Comparison of ENCODE assay signal across 12 cellular contexts in genomic region chr20:33773412-33774089, GRCh38. TPM values are rescaled to one million over a fixed set of nuclear protein-coding genes. Genes with fewer than 3 reads are reported as not detected.
DNase-seq lines count a peak whose midpoint lies in the region; ATAC-seq and TF ChIP-seq lines count a peak whose summit lies in the region.
"Had no signal": no experiment of that assay in that cellular context is flagged by ENCODE, and none has a peak within 500 bp of the region (broad histone marks: within the 10 kb centered on the region; RNA-seq: fewer than 3 reads in every experiment).

No MANE protein-coding gene starts in this region.

- H3K27me3 Mint-ChIP-seq in activated CD4-positive, alpha-beta memory T cell treated with anti-CD3 and anti-CD28 coated beads for 36 hours, result no peaks in the 10 kb centered on the region
- no peaks in the 10 kb centered on the region for H3K27me3 Mint-ChIP-seq in activated CD4-positive, alpha-beta memory T cell treated with anti-CD3 and anti-CD28 coated beads, Interleukin-2, amount 10 ng/mL, durations not matched to agents 7 days and 5 days
- H3K27me3 Mint-ChIP-seq in memory B cell (no peaks in the 10 kb centered on the region), endodermal cell (ENCODE audit: insufficient read depth) (no peaks in the 10 kb centered on the region), MCF 10A (ENCODE audit: insufficient read depth, unreplicated experiment) (no peaks in the 10 kb centered on the region)

- H3K4me1 Mint-ChIP-seq in activated CD4-positive, alpha-beta memory T cell treated with anti-CD3 and anti-CD28 coated beads for 36 hours (ENCODE audit: low read depth), result peaks cover 5% of the 10 kb centered on the region
- peaks cover 12% of the 10 kb centered on the region for H3K4me1 Mint-ChIP-seq in activated CD4-positive, alpha-beta memory T cell treated with anti-CD3 and anti-CD28 coated beads, Interleukin-2, amount 10 ng/mL, durations not matched to agents 7 days and 5 days
- peaks cover 26% of the 10 kb centered on the region for H3K4me1 Mint-ChIP-seq in memory B cell
- H3K4me1 Mint-ChIP-seq in endodermal cell, result peaks cover 4% of the 10 kb centered on the region
- H3K4me1 Mint-ChIP-seq in MCF 10A (ENCODE audit: insufficient read depth, unreplicated experiment), result peaks cover 1% of the 10 kb centered on the region
- H3K4me1 Mint-ChIP-seq: natural killer cell had no signal

- CTCF ChIA-PET in activated CD4-positive, alpha-beta memory T cell treated with anti-CD3 and anti-CD28 coated beads for 36 hours (lab: Charles Lee), result no interaction called here
- CTCF ChIA-PET in activated CD4-positive, alpha-beta memory T cell treated with anti-CD3 and anti-CD28 coated beads, Interleukin-2, amount 10 ng/mL, durations not matched to agents 7 days and 5 days (lab: Charles Lee), result no interaction called here
- CTCF ChIA-PET in MCF 10A (lab: Yijun Ruan, JAX), result interaction anchor here (0.7 kb wide), 1 partner anchor 23 kb away, joined by 3 read pairs; no protein-coding TSS in a partner anchor

- no peak overlapping the region for H3K27ac ChIP-seq in endodermal cell (ENCODE audit: low read depth, low read length)

- H3K9me3 ChIP-seq in endodermal cell (ENCODE audit: control insufficient read depth, low read length), result no peaks in the 10 kb centered on the region

- DNase-seq in activated CD4-positive, alpha-beta memory T cell treated with anti-CD3 and anti-CD28 coated beads for 36 hours, result peak; percentile 58
- no peak for DNase-seq in activated CD4-positive, alpha-beta memory T cell treated with anti-CD3 and anti-CD28 coated beads, Interleukin-2, amount 10 ng/mL, durations not matched to agents 7 days and 5 days
- DNase-seq in memory B cell (ENCODE audit: low spot score in 2 of 2) (peak in 1 of 2 donors; percentile 59), endodermal cell (no peak), MCF 10A (ENCODE audit: unreplicated experiment) (no peak), globus pallidus (ENCODE audit: low spot score) (no peak)
- DNase-seq: cortex of kidney, natural killer cell, NCI-H1417 treated with DMSO at 0.1 percent for 48 hours had no signal

- no TSS peak for BruUV-seq in MCF 10A (replicated peaks; lab: Mats Ljungman, UMichigan)

- peaks cover 12% of the 10 kb centered on the region for H3K36me3 Mint-ChIP-seq in activated CD4-positive, alpha-beta memory T cell treated with anti-CD3 and anti-CD28 coated beads for 36 hours
- H3K36me3 Mint-ChIP-seq in activated CD4-positive, alpha-beta memory T cell treated with anti-CD3 and anti-CD28 coated beads, Interleukin-2, amount 10 ng/mL, durations not matched to agents 7 days and 5 days (ENCODE audit: low read depth), result peaks cover 17% of the 10 kb centered on the region
- H3K36me3 Mint-ChIP-seq in memory B cell, result peaks cover 6% of the 10 kb centered on the region
- peaks cover 17% of the 10 kb centered on the region for H3K36me3 Mint-ChIP-seq in endodermal cell (ENCODE audit: low read depth)
- H3K36me3 Mint-ChIP-seq in MCF 10A (ENCODE audit: insufficient read depth, unreplicated experiment), result peaks cover 6% of the 10 kb centered on the region
- H3K36me3 Mint-ChIP-seq: natural killer cell had no signal

- POLR2A ChIA-PET in activated CD4-positive, alpha-beta memory T cell treated with anti-CD3 and anti-CD28 coated beads for 36 hours (lab: Charles Lee), result no interaction called here
- POLR2A ChIA-PET in activated CD4-positive, alpha-beta memory T cell treated with anti-CD3 and anti-CD28 coated beads, Interleukin-2, amount 10 ng/mL, durations not matched to agents 7 days and 5 days (lab: Charles Lee), result no interaction called here
- POLR2A ChIA-PET in MCF 10A (lab: Yijun Ruan, JAX), result interaction anchor here (1.5 kb wide), 1 partner anchor 16 kb away, joined by 6 read pairs; no protein-coding TSS in a partner anchor

- 94% methylated on average over 2 of the region's 2 CpGs; no CpG with 5 or more reads in 1 of the 2 experiments for WGBS in endodermal cell (ENCODE audit: insufficient coverage in 1 of 2, insufficient read length in 1 of 2), 2 experiments

- TF ChIP-seq CTCF in endodermal cell (conservative IDR thresholded peaks at IDR 0.05) (no peak), MCF 10A (IDR thresholded peaks at IDR 0.05; ENCODE audit: unreplicated experiment) (no peak)

- peaks cover 4% of the 10 kb centered on the region for H3K36me3 ChIP-seq in endodermal cell (ENCODE audit: control insufficient read depth, insufficient read depth, low read length)

- H3K27ac Mint-ChIP-seq in activated CD4-positive, alpha-beta memory T cell treated with anti-CD3 and anti-CD28 coated beads for 36 hours, result no peak overlapping the region
- H3K27ac Mint-ChIP-seq in activated CD4-positive, alpha-beta memory T cell treated with anti-CD3 and anti-CD28 coated beads, Interleukin-2, amount 10 ng/mL, durations not matched to agents 7 days and 5 days, result no peak overlapping the region
- peak overlapping the region; percentile 43 for H3K27ac Mint-ChIP-seq in memory B cell
- no peak overlapping the region for H3K27ac Mint-ChIP-seq in endodermal cell
- H3K27ac Mint-ChIP-seq in MCF 10A (ENCODE audit: low read depth, unreplicated experiment), result no peak overlapping the region
- H3K27ac Mint-ChIP-seq: natural killer cell had no signal

- H3K9ac ChIP-seq in endodermal cell (ENCODE audit: extremely low read depth, low read length, poor library complexity, severe bottlenecking), result no peak overlapping the region

- H3K4me3 ChIP-seq in endodermal cell (ENCODE audit: low read length), result no peak overlapping the region

- H3K4me1 ChIP-seq in endodermal cell (ENCODE audit: control insufficient read depth, insufficient read depth, low read length), result no peaks in the 10 kb centered on the region

- ATAC-seq in GM21360 (IDR thresholded peaks at IDR 0.05; ENCODE audit: unreplicated experiment) (peak; percentile 55), HG03175 (IDR thresholded peaks at IDR 0.05; ENCODE audit: unreplicated experiment) (peak; percentile 57), memory B cell (ENCODE audit: low read depth) (peak; percentile 62)
- ATAC-seq: natural killer cell, Right ventricle myocardium inferior had no signal

- no peak overlapping the region for H3K4me3 Mint-ChIP-seq in activated CD4-positive, alpha-beta memory T cell treated with anti-CD3 and anti-CD28 coated beads for 36 hours
- H3K4me3 Mint-ChIP-seq in activated CD4-positive, alpha-beta memory T cell treated with anti-CD3 and anti-CD28 coated beads, Interleukin-2, amount 10 ng/mL, durations not matched to agents 7 days and 5 days, result no peak overlapping the region
- no peak overlapping the region for H3K4me3 Mint-ChIP-seq in memory B cell
- H3K4me3 Mint-ChIP-seq in endodermal cell, result no peak overlapping the region
- no peak overlapping the region for H3K4me3 Mint-ChIP-seq in MCF 10A (ENCODE audit: unreplicated experiment)
- H3K4me3 Mint-ChIP-seq: natural killer cell had no signal

- H3K9me3 Mint-ChIP-seq in activated CD4-positive, alpha-beta memory T cell treated with anti-CD3 and anti-CD28 coated beads for 36 hours, result no peaks in the 10 kb centered on the region
- no peaks in the 10 kb centered on the region for H3K9me3 Mint-ChIP-seq in activated CD4-positive, alpha-beta memory T cell treated with anti-CD3 and anti-CD28 coated beads, Interleukin-2, amount 10 ng/mL, durations not matched to agents 7 days and 5 days
- no peaks in the 10 kb centered on the region for H3K9me3 Mint-ChIP-seq in memory B cell
- H3K9me3 Mint-ChIP-seq in endodermal cell, result peaks cover 2% of the 10 kb centered on the region
- no peaks in the 10 kb centered on the region for H3K9me3 Mint-ChIP-seq in MCF 10A (ENCODE audit: unreplicated experiment)
- H3K9me3 Mint-ChIP-seq: natural killer cell had no signal

- intact Hi-C loops in activated CD4-positive, alpha-beta memory T cell treated with anti-CD3 and anti-CD28 coated beads for 36 hours (cut with micrococcal nuclease), result loop anchor here (10.0 kb wide), 1 partner anchor 141 kb away; no protein-coding TSS in a partner anchor
- intact Hi-C loops in MCF 10A (cut with micrococcal nuclease), result no loop called here

- H3K27me3 ChIP-seq in endodermal cell (ENCODE audit: control insufficient read depth, insufficient read depth, low read length, poor library complexity, severe bottlenecking), result no peaks in the 10 kb centered on the region

RNA-seq across cellular contexts. Expression of gene CHMP4B, which starts 37.6 kb away (rescaled TPM):
- 10 to 100 TPM; 93.9 to 94.8 TPM for total RNA-seq in activated CD4-positive, alpha-beta memory T cell treated with anti-CD3 and anti-CD28 coated beads for 36 hours
- 10 to 100 TPM; 86.7 to 86.9 TPM for total RNA-seq in activated CD4-positive, alpha-beta memory T cell treated with anti-CD3 and anti-CD28 coated beads, Interleukin-2, amount 10 ng/mL, durations not matched to agents 7 days and 5 days
- 100 to 1,000 TPM in 1 of 2 donors, 10 to 100 TPM in 1; 81.5 to 116 TPM for total RNA-seq in endodermal cell
- polyA plus RNA-seq in endodermal cell (2013, experiment 1 of 2), result 74.7 TPM
- polyA plus RNA-seq in endodermal cell (2013, experiment 2 of 2), result 71.3 TPM
- 77.6 and 95.2 TPM in 2 replicates for total RNA-seq in MCF 10A (2022)

RNA-seq across cellular contexts. Expression of gene ZNF341, which starts 41.8 kb away (rescaled TPM):
- 1 to 10 TPM; 5.9 TPM for total RNA-seq in activated CD4-positive, alpha-beta memory T cell treated with anti-CD3 and anti-CD28 coated beads for 36 hours
- total RNA-seq in activated CD4-positive, alpha-beta memory T cell treated with anti-CD3 and anti-CD28 coated beads, Interleukin-2, amount 10 ng/mL, durations not matched to agents 7 days and 5 days, result 1 to 10 TPM; 5.6 to 5.8 TPM
- total RNA-seq in endodermal cell, result 1 to 10 TPM; 5.4 to 6.5 TPM
- polyA plus RNA-seq in endodermal cell (2013, experiment 1 of 2), result 4.3 TPM
- 3.7 TPM for polyA plus RNA-seq in endodermal cell (2013, experiment 2 of 2)
- 2.0 and 2.5 TPM in 2 replicates for total RNA-seq in MCF 10A (2022)

RNA-seq across cellular contexts. Expression of gene PXMP4, which starts 53.4 kb away (rescaled TPM):
- total RNA-seq in activated CD4-positive, alpha-beta memory T cell treated with anti-CD3 and anti-CD28 coated beads for 36 hours, result 10 to 100 TPM in 1 of 2 experiments, 1 to 10 TPM in 1; 8.7 to 11.6 TPM
- total RNA-seq in activated CD4-positive, alpha-beta memory T cell treated with anti-CD3 and anti-CD28 coated beads, Interleukin-2, amount 10 ng/mL, durations not matched to agents 7 days and 5 days, result 10 to 100 TPM; 13.9 to 15.8 TPM
- total RNA-seq in endodermal cell, result 1 to 10 TPM; 1.5 to 3.8 TPM
- 1.6 TPM for polyA plus RNA-seq in endodermal cell (2013, experiment 1 of 2)
- 1.8 TPM for polyA plus RNA-seq in endodermal cell (2013, experiment 2 of 2)
- total RNA-seq in MCF 10A (2022), result 3.9 and 5.2 TPM in 2 replicates
